24 cellular contexts compared by ENCODE assay signal in the genomic region with DNA sequence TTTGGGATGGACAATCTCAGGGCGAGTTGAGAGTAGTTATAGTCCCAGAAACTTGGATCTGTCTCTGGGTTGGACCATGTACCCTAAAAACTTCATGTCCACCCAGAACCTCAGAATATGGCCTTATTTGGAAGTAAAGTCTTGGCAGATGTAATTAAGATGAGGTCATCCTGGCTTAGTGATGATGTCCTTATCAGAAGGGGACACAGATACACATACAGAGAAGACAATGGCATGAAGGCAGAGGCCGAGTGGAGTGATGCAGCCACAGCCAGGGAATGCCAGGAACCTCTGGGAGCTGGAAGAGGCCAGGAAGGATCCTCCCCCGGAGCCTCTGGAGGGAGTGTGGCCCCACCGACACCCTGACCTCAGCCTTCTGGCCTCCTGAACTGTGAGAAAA.
DNase-seq lines count a peak whose midpoint lies in the region; ATAC-seq, FAIRE-seq and TF ChIP-seq lines count a peak whose summit lies in the region.
"Had no signal": no experiment of that assay in that cellular context is flagged by ENCODE, and none has a peak within 500 bp of the region (broad histone marks: within the 10 kb centered on the region; RNA-seq: fewer than 3 reads in every experiment).

No MANE protein-coding gene starts in this region.

- no peak overlapping the region for H2AFZ ChIP-seq in K562 (ENCODE audit: low read depth, low read length)

- no peaks in the 10 kb centered on the region for H3K79me2 ChIP-seq in K562 (ENCODE audit: control insufficient read depth, insufficient read depth, low read length)

- BruUV-seq in K562 (replicated peaks; lab: Mats Ljungman, UMichigan): no TSS peak

- no peak for TF ChIP-seq POLR2A in K562 (conservative IDR thresholded peaks at IDR 0.05)

- ATAC-seq in K562: no peak
- ATAC-seq in GM21526 (IDR thresholded peaks at IDR 0.05; ENCODE audit: low FRiP score, unreplicated experiment): no peak
- ATAC-seq: A549 had no signal

- no peak overlapping the region for H3K4me3 Mint-ChIP-seq in nephron progenitor cell
- H3K4me3 Mint-ChIP-seq: CD4-positive, alpha-beta memory T cell had no signal

- in situ Hi-C loops in K562 (cut with MboI): no loop called here

- no peak for FAIRE-seq in K562 (lab: Jason Lieb, UNC)
- FAIRE-seq: A549, G401.6, GM12892, GM19239, H54 had no signal

- no peak overlapping the region for H3K9ac ChIP-seq in K562 (ENCODE audit: insufficient read depth in 1 of 2, low read depth in 2 of 2, low read length in 2 of 2)
- H3K9ac ChIP-seq: BLaER1 treated with 17β-estradiol and CSF1 and Interleukin-3, amounts not matched to agents 10 nM and 100 nM had no signal

- no peak overlapping the region for H3K4me2 ChIP-seq in K562 (ENCODE audit: insufficient read depth, low read length)
- H3K4me2 ChIP-seq: A549; BLaER1 treated with 17β-estradiol and CSF1 and Interleukin-3, amounts not matched to agents 10 nM and 100 nM had no signal

- POLR2A ChIA-PET in K562 (lab: Yijun Ruan, JAX): interaction anchor here (0.7 kb wide), 1 partner anchor 1428 kb away, joined by 3 read pairs; no protein-coding TSS in a partner anchor

- H3K9me3 ChIP-seq in K562 (replicated peaks; ENCODE audit: control insufficient read depth, insufficient read depth, low read depth, low read length): no peaks in the 10 kb centered on the region
- H3K9me3 ChIP-seq: A549; BE2C; BLaER1 treated with 17β-estradiol and CSF1 and Interleukin-3, amounts not matched to agents 10 nM and 100 nM; HAP-1 had no signal

- H3K4me1 Mint-ChIP-seq in nephron progenitor cell: peaks cover 60% of the 10 kb centered on the region

- H3K4me1 ChIP-seq in K562 (replicated peaks in 1 of 2; ENCODE audit: control insufficient read depth in 2 of 2, insufficient read depth in 2 of 2, low read length in 2 of 2): peaks cover 0 to 7% of the 10 kb centered on the region in 2 experiments; a peak in 2 of 5 replicates
- H3K4me1 ChIP-seq: A549; BLaER1 treated with 17β-estradiol and CSF1 and Interleukin-3, amounts not matched to agents 10 nM and 100 nM had no signal

- peak; percentile 39 for DNase-seq in EH (ENCODE audit: low read depth)
- no peak for DNase-seq in K562 (ENCODE audit: extremely low read depth in 1 of 4, low spot score in 3 of 4)
- DNase-seq in islet precursor cell: peak; percentile 52
- no peak for DNase-seq in nephron progenitor cell
- no peak for DNase-seq in NCI-H187 (lab: John Stamatoyannopoulos, UW)
- DNase-seq in stimulated activated naive CD4-positive, alpha-beta T cell (lab: John Stamatoyannopoulos, UW): no peak
- DNase-seq: 8988T; ACHN; AML-193; Calu3; CD4-positive, alpha-beta memory T cell; COR-L47; DMS53; DMS79 treated with DMSO at 0.1 percent for 48 hours; GOT3 had no signal

- peaks cover 4 to 23% of the 10 kb centered on the region in 2 experiments; a peak in 4 of 5 replicates for H3K27me3 ChIP-seq in K562 (ENCODE audit: control insufficient read depth in 2 of 2, insufficient read depth in 2 of 2, low read length in 2 of 2)
- H3K27me3 ChIP-seq: BE2C; BLaER1 treated with 17β-estradiol and CSF1 and Interleukin-3, amounts not matched to agents 10 nM and 100 nM had no signal

- intact Hi-C loops in K562 (cut with micrococcal nuclease): no loop called here

- H3K4me3 ChIP-seq in K562: no peak overlapping the region
- H3K4me3 ChIP-seq: A549; BLaER1 treated with 17β-estradiol and CSF1 and Interleukin-3, amounts not matched to agents 10 nM and 100 nM; HAP-1 had no signal

- H4K20me1 ChIP-seq in K562 (replicated peaks; ENCODE audit: control insufficient read depth, insufficient read depth, low read length): no peaks in the 10 kb centered on the region
- H4K20me1 ChIP-seq: BLaER1 treated with 17β-estradiol and CSF1 and Interleukin-3, amounts not matched to agents 10 nM and 100 nM had no signal

- no peak for TF ChIP-seq EP300 in K562 (IDR thresholded peaks at IDR 0.05; ENCODE audit: low read length)

- no peaks in the 10 kb centered on the region for H3K9me1 ChIP-seq in K562 (ENCODE audit: control insufficient read depth, insufficient read depth, low read length)

- H3K9me3 Mint-ChIP-seq in nephron progenitor cell: peaks cover 11% of the 10 kb centered on the region

- no peak for TF ChIP-seq RAD21 in K562 (CRISPR knock-in tag; conservative IDR thresholded peaks at IDR 0.05 in 1 of 2, IDR thresholded peaks at IDR 0.05 in 1 of 2)

- H3K36me3 Mint-ChIP-seq in nephron progenitor cell (ENCODE audit: low read depth): peaks cover 30% of the 10 kb centered on the region

- WGBS in K562 (ENCODE audit: insufficient coverage, low coverage, missing lambda C conversion rate): 13% methylated on average over 4 of the region's 4 CpGs

- peak overlapping the region; percentile 60 for H3K27ac Mint-ChIP-seq in nephron progenitor cell
- H3K27ac Mint-ChIP-seq: CD4-positive, alpha-beta memory T cell had no signal

- no peak for TF ChIP-seq CTCF in K562 (IDR thresholded peaks at IDR 0.05 in 2 of 3, conservative IDR thresholded peaks at IDR 0.05 in 1 of 3; ENCODE audit: insufficient read depth in 2 of 3, low read depth in 1 of 3, low read length in 3 of 3)
- no peak for TF ChIP-seq CTCF in nephron progenitor cell (IDR thresholded peaks at IDR 0.05)

- H3K36me3 ChIP-seq in K562 (ENCODE audit: control insufficient read depth, insufficient read depth, low read length): no peaks in the 10 kb centered on the region
- H3K36me3 ChIP-seq: BE2C; BLaER1 treated with 17β-estradiol and CSF1 and Interleukin-3, amounts not matched to agents 10 nM and 100 nM; HAP-1 had no signal

- H3K27ac ChIP-seq in K562 (ENCODE audit: extremely low read depth, low read depth, low read length): no peak overlapping the region
- H3K27ac ChIP-seq: A549; BLaER1 treated with 17β-estradiol and CSF1 and Interleukin-3, amounts not matched to agents 10 nM and 100 nM had no signal

- peaks cover 3% of the 10 kb centered on the region for H3K27me3 Mint-ChIP-seq in nephron progenitor cell (ENCODE audit: low read depth, poor library complexity)
- H3K27me3 Mint-ChIP-seq: CD4-positive, alpha-beta memory T cell had no signal

- CTCF ChIA-PET in K562 (lab: Yijun Ruan, JAX; ENCODE audit: low intra/inter-chr PET ratio): no interaction called here

TF ChIP-seq in K562, 482 proteins besides CTCF, POLR2A, EP300 and RAD21 (continues in another document):
- TF ChIP-seq ZZZ3 (IDR thresholded peaks at IDR 0.05): no peak
- TF ChIP-seq DMBX1 (CRISPR knock-in tag; IDR thresholded peaks at IDR 0.05; ENCODE audit: borderline replicate concordance): no peak
- TF ChIP-seq ZNF696 (CRISPR knock-in tag; conservative IDR thresholded peaks at IDR 0.05): no peak

Comparison
In these comparisons a context has a peak if more than half of its experiments do, and no peak if none do; other contexts are left out.
1. DNase-seq: peak in EH (single experiment) and islet precursor cell (single experiment); none in K562 (0 of 4), nephron progenitor cell (single experiment), NCI-H187 (0 of 2) and stimulated activated naive CD4-positive, alpha-beta T cell (0 of 6).